20 cellular contexts compared by ENCODE assay signal in the genomic region with DNA sequence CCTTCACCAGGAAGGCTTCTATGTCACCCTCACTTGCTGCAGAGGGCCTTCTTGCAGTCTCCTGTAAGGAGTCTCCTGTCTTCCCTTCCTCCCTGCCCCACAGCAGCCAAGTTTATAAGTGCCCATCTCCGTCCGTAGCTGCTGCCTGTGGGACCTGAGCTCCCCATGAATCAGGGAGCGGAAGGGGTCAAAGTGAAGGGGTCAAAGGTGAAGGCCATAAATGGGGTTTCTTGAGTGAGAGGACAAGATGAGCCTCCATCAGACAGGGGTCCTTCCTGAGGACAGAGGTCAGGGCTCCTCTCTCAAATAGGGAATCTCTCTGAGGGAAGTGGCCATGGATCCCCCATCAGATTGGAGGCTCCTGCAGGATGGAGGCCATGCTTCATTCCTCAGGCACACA. TPM values are rescaled to one million over a fixed set of nuclear protein-coding genes. Genes with fewer than 3 reads are reported as not detected.
DNase-seq lines count a peak whose midpoint lies in the region; ATAC-seq and TF ChIP-seq lines count a peak whose summit lies in the region.
"Had no signal": no experiment of that assay in that cellular context is flagged by ENCODE, and none has a peak within 500 bp of the region (broad histone marks: within the 10 kb centered on the region; RNA-seq: fewer than 3 reads in every experiment).

No MANE protein-coding gene starts in this region.

- ATAC-seq in CD8-positive, alpha-beta T cell = no peak
- ATAC-seq in activated naive CD8-positive, alpha-beta T cell treated with anti-CD3 and anti-CD28 coated beads, Interleukin-2, amount 50 U/mL, for 24 hours = no peak
- ATAC-seq in activated CD8-positive, alpha-beta T cell treated with anti-CD3 and anti-CD28 coated beads for 36 hours = no peak
- ATAC-seq in SK-N-SH treated with all-trans-retinoic acid at 6 μM for 48 hours = no peak
- ATAC-seq: activated CD4-positive, alpha-beta T cell treated with anti-CD3 and anti-CD28 coated beads for 36 hours; activated CD8-positive, alpha-beta memory T cell treated with anti-CD3 and anti-CD28 coated beads, Interleukin-2, amount 10 ng/mL, durations not matched to agents 7 days and 5 days had no signal

- H3K4me3 ChIP-seq in CD8-positive, alpha-beta T cell (ENCODE audit: low read depth, low read length) = no peak overlapping the region
- H3K4me3 ChIP-seq in right atrium auricular region = no peak overlapping the region
- H3K4me3 ChIP-seq in spleen = no peak overlapping the region
- H3K4me3 ChIP-seq: GM23248, tibial artery had no signal

- peak overlapping the region; percentile 80 for H3K27ac Mint-ChIP-seq in CD8-positive, alpha-beta T cell
- peak overlapping the region; percentile 46 for H3K27ac Mint-ChIP-seq in activated naive CD8-positive, alpha-beta T cell treated with anti-CD3 and anti-CD28 coated beads, Interleukin-2, amount 50 U/mL, for 24 hours
- H3K27ac Mint-ChIP-seq in activated CD8-positive, alpha-beta T cell treated with anti-CD3 and anti-CD28 coated beads for 36 hours = no peak overlapping the region
- H3K27ac Mint-ChIP-seq: activated CD4-positive, alpha-beta T cell treated with anti-CD3 and anti-CD28 coated beads for 36 hours; activated CD8-positive, alpha-beta memory T cell treated with anti-CD3 and anti-CD28 coated beads, Interleukin-2, amount 10 ng/mL, durations not matched to agents 7 days and 5 days; activated T-helper 1 cell treated with anti-CD3 and anti-CD28 coated beads, Interleukin-12 subunit alpha, Interleukin-12 subunit beta, Interleukin-2, Interleukin-4 antibody, amounts not matched to agents 30 ng/mL and 10 ng/mL and 1 ng/mL, durations not matched to agents 14 hours and 24 hours and 36 hours; IgD-negative memory B cell had no signal

- CTCF ChIA-PET in CD8-positive, alpha-beta T cell (lab: Charles Lee) = interaction anchor here (0.7 to 1.5 kb wide), 4 partner anchors 22 to 36 kb away, joined by 3 to 6 read pairs (median 3); no protein-coding TSS in a partner anchor
- CTCF ChIA-PET in activated CD8-positive, alpha-beta T cell treated with anti-CD3 and anti-CD28 coated beads for 36 hours (lab: Charles Lee) = interaction anchor here (0.7 kb wide), 1 partner anchor 27 kb away, joined by 3 read pairs; no protein-coding TSS in a partner anchor

- no peak for TF ChIP-seq CTCF in CD8-positive, alpha-beta T cell (IDR thresholded peaks at IDR 0.05)
- TF ChIP-seq CTCF in right atrium auricular region (IDR thresholded peaks at IDR 0.05) (no peak), spleen (IDR thresholded peaks at IDR 0.05 in 8 of 11, conservative IDR thresholded peaks at IDR 0.05 in 3 of 11) (no peak)
- no peak for TF ChIP-seq CTCF in activated CD8-positive, alpha-beta T cell treated with anti-CD3 and anti-CD28 coated beads for 36 hours (IDR thresholded peaks at IDR 0.05)

- H3K4me3 Mint-ChIP-seq in CD8-positive, alpha-beta T cell = no peak overlapping the region
- H3K4me3 Mint-ChIP-seq in activated naive CD8-positive, alpha-beta T cell treated with anti-CD3 and anti-CD28 coated beads, Interleukin-2, amount 50 U/mL, for 24 hours = no peak overlapping the region
- no peak overlapping the region for H3K4me3 Mint-ChIP-seq in activated CD8-positive, alpha-beta T cell treated with anti-CD3 and anti-CD28 coated beads for 36 hours
- H3K4me3 Mint-ChIP-seq: activated CD4-positive, alpha-beta T cell treated with anti-CD3 and anti-CD28 coated beads for 36 hours; activated CD8-positive, alpha-beta memory T cell treated with anti-CD3 and anti-CD28 coated beads, Interleukin-2, amount 10 ng/mL, durations not matched to agents 7 days and 5 days; activated T-helper 1 cell treated with anti-CD3 and anti-CD28 coated beads, Interleukin-12 subunit alpha, Interleukin-12 subunit beta, Interleukin-2, Interleukin-4 antibody, amounts not matched to agents 30 ng/mL and 10 ng/mL and 1 ng/mL, durations not matched to agents 14 hours and 24 hours and 36 hours; IgD-negative memory B cell had no signal

- H3K36me3 Mint-ChIP-seq in CD8-positive, alpha-beta T cell = peaks cover 14% of the 10 kb centered on the region
- no peaks in the 10 kb centered on the region for H3K36me3 Mint-ChIP-seq in activated naive CD8-positive, alpha-beta T cell treated with anti-CD3 and anti-CD28 coated beads, Interleukin-2, amount 50 U/mL, for 24 hours (ENCODE audit: low read depth)
- no peaks in the 10 kb centered on the region for H3K36me3 Mint-ChIP-seq in activated CD8-positive, alpha-beta T cell treated with anti-CD3 and anti-CD28 coated beads for 36 hours (ENCODE audit: low read depth)
- H3K36me3 Mint-ChIP-seq: activated CD8-positive, alpha-beta memory T cell treated with anti-CD3 and anti-CD28 coated beads, Interleukin-2, amount 10 ng/mL, durations not matched to agents 7 days and 5 days; IgD-negative memory B cell had no signal

- H3K36me3 ChIP-seq in CD8-positive, alpha-beta T cell (ENCODE audit: insufficient read depth, low read length) = no peaks in the 10 kb centered on the region
- H3K36me3 ChIP-seq in right atrium auricular region (no peaks in the 10 kb centered on the region), spleen (peaks cover 0 to 24% (median 0%) of the 10 kb centered on the region in 6 donors)
- H3K36me3 ChIP-seq: tibial artery had no signal

- H3K9me3 ChIP-seq in CD8-positive, alpha-beta T cell (ENCODE audit: low read length) = no peaks in the 10 kb centered on the region
- no peaks in the 10 kb centered on the region for H3K9me3 ChIP-seq in right atrium auricular region
- H3K9me3 ChIP-seq in spleen = no peaks in the 10 kb centered on the region
- H3K9me3 ChIP-seq: tibial artery had no signal

- no peaks in the 10 kb centered on the region for H3K27me3 ChIP-seq in CD8-positive, alpha-beta T cell (ENCODE audit: insufficient read depth, low read length)
- H3K27me3 ChIP-seq in right atrium auricular region (no peaks in the 10 kb centered on the region), spleen (replicated peaks in 1 of 7) (no peaks in the 10 kb centered on the region)
- H3K27me3 ChIP-seq: tibial artery had no signal

- WGBS in spleen, 5 donors = 46 to 69% (median 56%) methylated on average over 3 of the region's 3 CpGs

- intact Hi-C loops in CD8-positive, alpha-beta T cell (cut with DNase I, micrococcal nuclease) = no loop called here
- intact Hi-C loops in spleen (cut with DNase I; ENCODE audit: low total_unique reads) = no loop called here
- intact Hi-C loops in activated CD8-positive, alpha-beta T cell treated with anti-CD3 and anti-CD28 coated beads for 36 hours (cut with micrococcal nuclease) = no loop called here

- H3K27me3 Mint-ChIP-seq in CD8-positive, alpha-beta T cell (ENCODE audit: low read depth) = no peaks in the 10 kb centered on the region
- H3K27me3 Mint-ChIP-seq in activated naive CD8-positive, alpha-beta T cell treated with anti-CD3 and anti-CD28 coated beads, Interleukin-2, amount 50 U/mL, for 24 hours = no peaks in the 10 kb centered on the region
- no peaks in the 10 kb centered on the region for H3K27me3 Mint-ChIP-seq in activated CD8-positive, alpha-beta T cell treated with anti-CD3 and anti-CD28 coated beads for 36 hours
- H3K27me3 Mint-ChIP-seq: activated CD4-positive, alpha-beta T cell treated with anti-CD3 and anti-CD28 coated beads for 36 hours; activated CD8-positive, alpha-beta memory T cell treated with anti-CD3 and anti-CD28 coated beads, Interleukin-2, amount 10 ng/mL, durations not matched to agents 7 days and 5 days had no signal

- no peaks in the 10 kb centered on the region for H3K4me1 ChIP-seq in CD8-positive, alpha-beta T cell (ENCODE audit: insufficient read depth, low read length)
- H3K4me1 ChIP-seq in right atrium auricular region = peaks cover 0 to 64% of the 10 kb centered on the region in 2 donors
- H3K4me1 ChIP-seq in spleen = peaks cover under 1 to 93% (median 48%) of the 10 kb centered on the region in 6 donors

- no peak for DNase-seq in CD8-positive, alpha-beta T cell
- DNase-seq in activated naive CD8-positive, alpha-beta T cell treated with anti-CD3 and anti-CD28 coated beads, Interleukin-2, amount 50 U/mL, for 24 hours = no peak
- DNase-seq in right atrium auricular region (ENCODE audit: low spot score) = no peak
- DNase-seq in spleen = no peak
- no peak for DNase-seq in cerebellar nuclear complex (lab: John Stamatoyannopoulos, UW)
- DNase-seq in activated CD8-positive, alpha-beta T cell treated with anti-CD3 and anti-CD28 coated beads for 36 hours = no peak
- DNase-seq in stimulated activated naive CD4-positive, alpha-beta T cell treated with Interleukin-2 at 50 U/mL for 16 hours (lab: John Stamatoyannopoulos, UW) = no peak
- DNase-seq: activated CD4-positive, alpha-beta T cell treated with anti-CD3 and anti-CD28 coated beads for 36 hours; activated CD8-positive, alpha-beta memory T cell treated with anti-CD3 and anti-CD28 coated beads, Interleukin-2, amount 10 ng/mL, durations not matched to agents 7 days and 5 days; DMS79 treated with DMSO at 0.1 percent for 48 hours; glutamatergic neuron; GM23248; NCI-H146; NCI-H2171 treated with DMSO at 0.1 percent for 48 hours; NCI-H69; stimulated activated CD4-positive, alpha-beta T cell treated with anti-CD3 and anti-CD28 coated beads, Interleukin-15, amount 100 ng/mL, for 24 hours; tibial artery had no signal

- TF ChIP-seq POLR2A in spleen (IDR thresholded peaks at IDR 0.05) = no peak

- H3K27ac ChIP-seq in CD8-positive, alpha-beta T cell (ENCODE audit: low read depth, low read length) = no peak overlapping the region
- H3K27ac ChIP-seq in right atrium auricular region (peak overlapping the region; percentile 46 to 48), spleen (peak overlapping the region in 7 of 8 donors; percentile 9 to 75 (median 70))
- H3K27ac ChIP-seq: GM23248, tibial artery had no signal

- no peaks in the 10 kb centered on the region for H3K9me3 Mint-ChIP-seq in CD8-positive, alpha-beta T cell
- no peaks in the 10 kb centered on the region for H3K9me3 Mint-ChIP-seq in activated naive CD8-positive, alpha-beta T cell treated with anti-CD3 and anti-CD28 coated beads, Interleukin-2, amount 50 U/mL, for 24 hours
- H3K9me3 Mint-ChIP-seq in activated CD8-positive, alpha-beta T cell treated with anti-CD3 and anti-CD28 coated beads for 36 hours = no peaks in the 10 kb centered on the region
- H3K9me3 Mint-ChIP-seq: activated T-helper 1 cell treated with anti-CD3 and anti-CD28 coated beads, Interleukin-12 subunit alpha, Interleukin-12 subunit beta, Interleukin-2, Interleukin-4 antibody, amounts not matched to agents 30 ng/mL and 10 ng/mL and 1 ng/mL, durations not matched to agents 14 hours and 24 hours and 36 hours; IgD-negative memory B cell had no signal

- H3K4me1 Mint-ChIP-seq in CD8-positive, alpha-beta T cell (ENCODE audit: low read depth) = peaks cover 22% of the 10 kb centered on the region
- H3K4me1 Mint-ChIP-seq in activated naive CD8-positive, alpha-beta T cell treated with anti-CD3 and anti-CD28 coated beads, Interleukin-2, amount 50 U/mL, for 24 hours = peaks cover 3% of the 10 kb centered on the region
- peaks cover 7% of the 10 kb centered on the region for H3K4me1 Mint-ChIP-seq in activated CD8-positive, alpha-beta T cell treated with anti-CD3 and anti-CD28 coated beads for 36 hours (ENCODE audit: low read depth)
- H3K4me1 Mint-ChIP-seq: activated CD8-positive, alpha-beta memory T cell treated with anti-CD3 and anti-CD28 coated beads, Interleukin-2, amount 10 ng/mL, durations not matched to agents 7 days and 5 days; IgD-negative memory B cell had no signal

- POLR2A ChIA-PET in CD8-positive, alpha-beta T cell (lab: Charles Lee) = no interaction called here
- POLR2A ChIA-PET in activated CD8-positive, alpha-beta T cell treated with anti-CD3 and anti-CD28 coated beads for 36 hours (lab: Charles Lee) = no interaction called here

RNA-seq across cellular contexts. Expression of a gene that starts 44.4 kb away (rescaled TPM):
- total RNA-seq in CD8-positive, alpha-beta T cell = 10 to 100 TPM; 25.1 to 26.5 TPM
- total RNA-seq in right atrium auricular region (10 to 100 TPM; 19.4 to 22.9 TPM), spleen (100 to 1,000 TPM in 3 of 7 donors, 10 to 100 TPM in 4; 77.7 to 139 (median 84.8) TPM)
- 10 to 100 TPM; 11.6 to 49.3 (median 13.1) TPM for polyA plus RNA-seq in spleen
- 10 to 100 TPM; 16.2 to 18.8 TPM for total RNA-seq in activated CD8-positive, alpha-beta T cell treated with anti-CD3 and anti-CD28 coated beads for 36 hours
